28 cellular contexts compared by ENCODE assay signal in genomic region chr14:30582376-30582775, GRCh38.
"Had no signal": no experiment of that assay in that cellular context is flagged by ENCODE, and none has a peak within 500 bp of the region (broad histone marks: within the 10 kb centered on the region; RNA-seq: fewer than 3 reads in every experiment).

No MANE protein-coding gene starts in this region.

- FAIRE-seq: bronchial epithelial cell had no signal

- H3K27me3 ChIP-seq: ascending aorta, esophagus muscularis mucosa, foreskin keratinocyte, gastrocnemius medialis, heart left ventricle had no signal

- DNase-seq: activated B cell treated with CpG ODN at 0.5 μM for 24 hours; activated CD4-positive, alpha-beta T cell treated with anti-CD3 and anti-CD28 coated beads for 48 hours; activated CD4-positive, alpha-beta T cell treated with anti-CD3 and anti-CD28 coated beads, Interleukin-2, amount 50 U/mL, for 1 hour; activated CD4-positive, alpha-beta T cell treated with anti-CD3 and anti-CD28 coated beads, Interleukin-2, amount 50 U/mL, for 48 hours; activated CD8-positive, alpha-beta memory T cell treated with anti-CD3 and anti-CD28 coated beads for 24 hours; activated CD8-positive, alpha-beta T cell treated with anti-CD3 and anti-CD28 coated beads for 36 hours; activated effector memory CD4-positive, alpha-beta T cell treated with Interleukin-2 at 50 U/mL for 16 hours; activated gamma-delta T cell treated with Interleukin-2 at 50 U/mL for 16 hours; activated naive CD4-positive, alpha-beta T cell treated with Interleukin-2 at 50 U/mL for 16 hours; activated naive CD8-positive, alpha-beta T cell treated with anti-CD3 and anti-CD28 coated beads, Interleukin-2, amount 10 ng/mL, durations not matched to agents 7 days and 5 days; activated T-cell treated with anti-CD3 and anti-CD28 coated beads, Interleukin-2, amount 50 U/mL, for 4 hours; cortex of kidney; dermis blood vessel endothelial cell; effector CD4-positive, alpha-beta T cell; effector memory CD8-positive, alpha-beta T cell; erythroblast; foreskin keratinocyte; gastrocnemius medialis; glutamatergic neuron; heart left ventricle; T1000; WERI-Rb-1 had no signal

- H3K9me3 ChIP-seq: ascending aorta, esophagus muscularis mucosa, gastrocnemius medialis had no signal

- H3K36me3 ChIP-seq: ascending aorta, gastrocnemius medialis had no signal

- H3K4me3 ChIP-seq: ascending aorta, esophagus muscularis mucosa, gastrocnemius medialis, heart left ventricle had no signal

- H3K4me1 ChIP-seq: ascending aorta, foreskin keratinocyte, gastrocnemius medialis had no signal

- H3K27ac ChIP-seq: ascending aorta, esophagus muscularis mucosa, foreskin keratinocyte, gastrocnemius medialis, heart left ventricle, WERI-Rb-1 had no signal

- ATAC-seq: activated CD4-positive, CD25-positive, alpha-beta regulatory T cell treated with anti-CD3 and anti-CD28 coated beads, Interleukin-2, amount 50 U/mL, for 24 hours; activated CD8-positive, alpha-beta T cell treated with anti-CD3 and anti-CD28 coated beads for 36 hours; activated naive CD4-positive, alpha-beta T cell treated with anti-CD3 and anti-CD28 coated beads, Interleukin-2, amount 50 U/mL, for 72 hours; activated T-cell treated with anti-CD3 and anti-CD28 coated beads, Interleukin-2, amount 50 U/mL, for 4 hours; activated T-helper 17 cell treated with anti-CD3 and anti-CD28 coated beads, Interleukin-2, amount 50 U/mL, for 72 hours; effector memory CD8-positive, alpha-beta T cell; foreskin keratinocyte; gastrocnemius medialis; heart left ventricle had no signal
